ENCODE assay signal across 11 cellular contexts in genomic region chr10:125137601-125138438, GRCh38. TPM values are rescaled to one million over a fixed set of nuclear protein-coding genes. Genes with fewer than 3 reads are reported as not detected.
DNase-seq lines count a peak whose midpoint lies in the region; TF ChIP-seq lines count a peak whose summit lies in the region.
"Had no signal": no experiment of that assay in that cellular context is flagged by ENCODE, and none has a peak within 500 bp of the region (broad histone marks: within the 10 kb centered on the region; RNA-seq: fewer than 3 reads in every experiment).

No MANE protein-coding gene starts in this region.

- H3K9me3 ChIP-seq in iPS-20b (ENCODE audit: insufficient read depth, low read depth, low read length): no peaks in the 10 kb centered on the region
- no peaks in the 10 kb centered on the region for H3K9me3 ChIP-seq in spleen

- H3K36me3 ChIP-seq in iPS-20b (ENCODE audit: insufficient read depth, low read depth, low read length) (peaks cover 74% of the 10 kb centered on the region), spleen (peaks cover 0 to 15% (median 0%) of the 10 kb centered on the region in 6 donors)

- intact Hi-C loops in spleen (cut with DNase I; ENCODE audit: low total_unique reads): no loop called here

- H3K27me3 ChIP-seq in iPS-20b (ENCODE audit: insufficient read depth, low read length) (no peaks in the 10 kb centered on the region), spleen (replicated peaks in 1 of 7) (peaks cover 0 to 15% (median 0%) of the 10 kb centered on the region in 7 donors)

- no peak for TF ChIP-seq CTCF in spleen (IDR thresholded peaks at IDR 0.05 in 8 of 11, conservative IDR thresholded peaks at IDR 0.05 in 3 of 11)

- no peak overlapping the region for H3K4me3 ChIP-seq in iPS-20b (ENCODE audit: low read length)
- H3K4me3 ChIP-seq in spleen: peak overlapping the region in 6 of 8 donors; percentile 8 to 54 (median 30)

- peaks cover 61% of the 10 kb centered on the region for H3K4me1 ChIP-seq in iPS-20b (ENCODE audit: insufficient read depth, low read length)
- peaks cover 0 to 86% (median 31%) of the 10 kb centered on the region in 6 donors for H3K4me1 ChIP-seq in spleen

- WGBS in spleen, 5 donors: 66 to 71% (median 67%) methylated on average over 25 of the region's 25 CpGs

- peak overlapping the region; percentile 44 for H3K27ac ChIP-seq in iPS-20b (ENCODE audit: low read length)
- H3K27ac ChIP-seq in spleen: peak overlapping the region in 7 of 8 donors; percentile 41 to 80 (median 59)

- peak; percentile 77 for DNase-seq in NCI-H1092 (lab: John Stamatoyannopoulos, UW)
- DNase-seq in NCI-H510A treated with DMSO at 0.1 percent for 48 hours (lab: John Stamatoyannopoulos, UW): peak; percentile 95
- peak; percentile 66 for DNase-seq in spleen
- DNase-seq in activated CD4-positive, alpha-beta T cell treated with anti-CD3 and anti-CD28 coated beads for 4 hours: no peak
- DNase-seq in activated T-cell treated with anti-CD3 and anti-CD28 coated beads for 4 hours: no peak
- no peak for DNase-seq in NAMALWA (ENCODE audit: low spot score)
- DNase-seq: activated T-cell treated with anti-CD3 and anti-CD28 coated beads, Interleukin-2, amount 50 U/mL, for 24 hours; nucleus accumbens; stimulated activated CD4-positive, alpha-beta T cell treated with anti-CD3 and anti-CD28 coated beads, Interleukin-1b, Interleukin-23, amount 100 ng/mL, for 48 hours; stimulated activated naive B cell treated with anti-CD40 and anti-IgM and Interleukin-4, amounts not matched to agents 10 μg/mL and 1 μg/mL and 100 μg/mL, for 72 hours had no signal

- no peak for TF ChIP-seq POLR2A in spleen (IDR thresholded peaks at IDR 0.05)

- H3K9ac ChIP-seq in iPS-20b (ENCODE audit: low read depth, low read length): no peak overlapping the region

RNA-seq across cellular contexts. Expression of gene CTBP2, which starts 22.5 kb away (rescaled TPM):
- 10 to 100 TPM; 32.2 to 74.4 (median 52.0) TPM for total RNA-seq in spleen
- 10 to 100 TPM in 1 of 3 donors, 1 to 10 TPM in 2; 6.7 to 19.2 (median 7.0) TPM for polyA plus RNA-seq in spleen

Comparison
In these comparisons a context has a peak if more than half of its experiments do, and no peak if none do; other contexts are left out.
1. DNase-seq: peak in NCI-H1092 (single experiment), NCI-H510A treated with DMSO at 0.1 percent for 48 hours (single experiment) and spleen (single experiment); none in activated CD4-positive, alpha-beta T cell treated with anti-CD3 and anti-CD28 coated beads for 4 hours (0 of 2), activated T-cell treated with anti-CD3 and anti-CD28 coated beads for 4 hours (single experiment) and NAMALWA (single experiment).